In genomic region chr9:128829477-128830251, GRCh38 we compare ENCODE assay signal across 8 cellular contexts. TPM values are rescaled to one million over a fixed set of nuclear protein-coding genes. Genes with fewer than 3 reads are reported as not detected.
A peak's percentile ranks its signal among the peaks of the same experiment; 100 is the strongest.
DNase-seq lines count a peak whose midpoint lies in the region; ATAC-seq and TF ChIP-seq lines count a peak whose summit lies in the region.

SPOUT1 (minus strand) TSS chr9:128829794; CDS start chr9:128829780, 14 bp downstream.

- DNase-seq in ACHN (peak; percentile 92), NCI-H2227 (lab: John Stamatoyannopoulos, UW; ENCODE audit: unreplicated experiment) (peak; percentile 93), WTC11 (ENCODE audit: low spot score) (peak; percentile 96), cardiac fibroblast (ENCODE audit: low read depth in 2 of 2) (peak; percentile 89 to 91), iPS-NIHi7 (ENCODE audit: extremely low spot score) (peak; percentile 100), smooth muscle cell of the brain vasculature (ENCODE audit: low read depth, low spot score) (peak; percentile 79)

- in situ Hi-C loops in ACHN (cut with HindIII; ENCODE audit: low pct_ligation_motif_present, low pct_unique_long_range_greater_than_20kb, low sequenced_read_pairs): no loop called here

- ATAC-seq in GM18873 (IDR thresholded peaks at IDR 0.05; ENCODE audit: low FRiP score, unreplicated experiment) (peak; percentile 95), HG03139 (IDR thresholded peaks at IDR 0.05; ENCODE audit: unreplicated experiment) (peak; percentile 97), WTC11 (peak; percentile 97)

- H3K27me3 Mint-ChIP-seq in WTC11 (ENCODE audit: low read depth): no peaks in the 10 kb centered on the region

- peak within 1 kb of the TSS; percentile 89 for H3K27ac Mint-ChIP-seq in WTC11

- H3K4me3 Mint-ChIP-seq in WTC11: peak within 1 kb of the TSS; percentile 93

- H3K9me3 Mint-ChIP-seq in WTC11: no peaks in the 10 kb centered on the region

- H3K4me1 Mint-ChIP-seq in WTC11: peaks cover 8% of the 10 kb centered on the region

- POLR2A ChIA-PET in WTC11 (lab: Charles Lee): interaction anchor here (0.6 to 4.1 kb wide), 5 partner anchors 11 to 198 kb away, joined by 4 to 26 read pairs (median 5); partner anchors contain the start of genes ENDOG and SH3GLB2

- CTCF ChIA-PET in WTC11 (lab: Charles Lee): interaction anchor here (0.6 to 1.8 kb wide), 22 partner anchors 8 to 409 kb away, joined by 3 to 40 read pairs (median 4); partner anchors contain the start of genes CERCAM, ENDOG, MIGA2 and PKN3

- H3K36me3 Mint-ChIP-seq in WTC11: peaks cover 53% of the 10 kb centered on the region

- no peak for TF ChIP-seq CTCF in WTC11 (IDR thresholded peaks at IDR 0.05)
- TF ChIP-seq CTCF in cardiac fibroblast (IDR thresholded peaks at IDR 0.05; ENCODE audit: low read depth, low read length): no peak

- H3K4me3 ChIP-seq in cardiac fibroblast (replicated peaks in 1 of 2; ENCODE audit: low read depth in 2 of 2, low read length in 2 of 2): peak within 1 kb of the TSS; percentile 86 to 94

TF ChIP-seq in WTC11, 78 proteins besides CTCF, POLR2A, EP300 and RAD21 (continues in another document):
- peak; percentile 97 for TF ChIP-seq SP1 (CRISPR knock-in tag; conservative IDR thresholded peaks at IDR 0.05)
- peak; percentile 69 for TF ChIP-seq HMGXB4 (CRISPR knock-in tag; IDR thresholded peaks at IDR 0.05)
- TF ChIP-seq USF1 (CRISPR knock-in tag; IDR thresholded peaks at IDR 0.05): peak; percentile 66; the same call in 1 of the 2 replicates
- peak; percentile 77; the same call in 1 of the 2 replicates for TF ChIP-seq NFE2L1 (CRISPR knock-in tag; IDR thresholded peaks at IDR 0.05)
- TF ChIP-seq GABPB1 (CRISPR knock-in tag; IDR thresholded peaks at IDR 0.05): peak; percentile 45; the same call in 1 of the 2 replicates
- no peak; the same call in 1 of the 2 replicates for TF ChIP-seq EMX1 (CRISPR knock-in tag; IDR thresholded peaks at IDR 0.05)
- TF ChIP-seq E2F5 (CRISPR knock-in tag; IDR thresholded peaks at IDR 0.05): peak; percentile 72; the same call in 1 of the 2 replicates
- TF ChIP-seq JUN (CRISPR knock-in tag; IDR thresholded peaks at IDR 0.05): peak; percentile 85; the same call in 1 of the 2 replicates
- TF ChIP-seq E2F4 (CRISPR knock-in tag; IDR thresholded peaks at IDR 0.05; ENCODE audit: borderline replicate concordance, low read depth): peak; percentile 74; the same call in 1 of the 2 replicates
- TF ChIP-seq ETV6 (CRISPR knock-in tag; IDR thresholded peaks at IDR 0.05): peak; percentile 69
- TF ChIP-seq NR2C2 (CRISPR knock-in tag; IDR thresholded peaks at IDR 0.05): no peak
- TF ChIP-seq E2F1 (CRISPR knock-in tag; IDR thresholded peaks at IDR 0.05): 0 out of 2 replicates have a peak, but pooled peaks have one; percentile 22
- TF ChIP-seq GRHL2 (CRISPR knock-in tag; IDR thresholded peaks at IDR 0.05; ENCODE audit: insufficient replicate concordance, severe bottlenecking): no peak
- peak; percentile 88 for TF ChIP-seq FOXK1 (CRISPR knock-in tag; IDR thresholded peaks at IDR 0.05)
- peak; percentile 62 for TF ChIP-seq TEAD1 (CRISPR knock-in tag; IDR thresholded peaks at IDR 0.05)
- no peak for TF ChIP-seq FOXJ3 (CRISPR knock-in tag; IDR thresholded peaks at IDR 0.05; ENCODE audit: borderline replicate concordance)
- peak; percentile 88 for TF ChIP-seq FOXP1 (CRISPR knock-in tag; IDR thresholded peaks at IDR 0.05; ENCODE audit: borderline replicate concordance)
- peak; percentile 86; the same call in 1 of the 2 replicates for TF ChIP-seq ZNF416 (CRISPR knock-in tag; IDR thresholded peaks at IDR 0.05)
- peak; percentile 76 for TF ChIP-seq MYBL2 (CRISPR knock-in tag; IDR thresholded peaks at IDR 0.05)
- peak; percentile 76; the same call in 1 of the 2 replicates for TF ChIP-seq CREM (CRISPR knock-in tag; IDR thresholded peaks at IDR 0.05)
- TF ChIP-seq ZBTB43 (CRISPR knock-in tag; IDR thresholded peaks at IDR 0.05): peak; percentile 93
- no peak for TF ChIP-seq PREB (CRISPR knock-in tag; IDR thresholded peaks at IDR 0.05; ENCODE audit: borderline replicate concordance)
- TF ChIP-seq TEAD4 (CRISPR knock-in tag; IDR thresholded peaks at IDR 0.05): 0 out of 2 replicates have a peak, but pooled peaks have one; percentile 13

RNA-seq across cellular contexts. Expression of gene SPOUT1, which starts in this region (rescaled TPM):
- 76.8 to 79.3 TPM (median 77.5 TPM) in 3 replicates for total RNA-seq in WTC11 (2021)

Comparison
In these comparisons a context has a peak if more than half of its experiments do, and no peak if none do; other contexts are left out.
1. Peak in every context shown above with its lines: DNase-seq, ATAC-seq and H3K4me3 ChIP-seq.